ENCODE assay signal across 9 cellular contexts in genomic region chr1:114979278-114979891, GRCh38. TPM values are rescaled to one million over a fixed set of nuclear protein-coding genes. Genes with fewer than 3 reads are reported as not detected.
A peak's percentile ranks its signal among the peaks of the same experiment; 100 is the strongest.
DNase-seq lines count a peak whose midpoint lies in the region; ATAC-seq and TF ChIP-seq lines count a peak whose summit lies in the region.
"Had no signal": no experiment of that assay in that cellular context is flagged by ENCODE, and none has a peak within 500 bp of the region (broad histone marks: within the 10 kb centered on the region; RNA-seq: fewer than 3 reads in every experiment).

No MANE protein-coding gene starts in this region.

- no peak overlapping the region for H3K27ac ChIP-seq in KMS-11
- no peak overlapping the region for H3K27ac ChIP-seq in heart right ventricle
- H3K27ac ChIP-seq: epithelial cell of prostate had no signal

- no peak overlapping the region for H2AFZ ChIP-seq in KMS-11 (ENCODE audit: low read depth)

- 35 to 37% methylated on average over 4 of the region's 4 CpGs for WGBS in heart right ventricle, 2 donors

- intact Hi-C loops in activated naive CD4-positive, alpha-beta T cell treated with anti-CD3 and anti-CD28 coated beads for 36 hours (cut with micrococcal nuclease): loop anchor here (1.0 kb wide), 2 partner anchors 73 to 134 kb away; no protein-coding TSS in a partner anchor
- intact Hi-C loops in heart right ventricle (cut with DNase I): loop anchor here in 9 of 10 donors (1.0 to 10.0 kb wide), 9 partner anchors 73 to 618 kb away; no protein-coding TSS in a partner anchor

- H3K4me1 ChIP-seq in KMS-11 (ENCODE audit: low read depth, poor library complexity, severe bottlenecking) (no peaks in the 10 kb centered on the region), heart right ventricle (no peaks in the 10 kb centered on the region)

- no peak overlapping the region for H3K4me3 Mint-ChIP-seq in activated naive CD4-positive, alpha-beta T cell treated with anti-CD3 and anti-CD28 coated beads for 36 hours

- in situ Hi-C loops in SK-MEL-5 (cut with HindIII; ENCODE audit: low pct_unique_long_range_greater_than_20kb, low sequenced_read_pairs): no loop called here

- H3K27ac Mint-ChIP-seq in activated naive CD4-positive, alpha-beta T cell treated with anti-CD3 and anti-CD28 coated beads for 36 hours: no peak overlapping the region

- ATAC-seq in heart right ventricle (no peak), HG03571 (IDR thresholded peaks at IDR 0.05; ENCODE audit: unreplicated experiment) (no peak)

- H3K4me3 ChIP-seq in KMS-11 (IDR thresholded peaks at IDR 0.05; ENCODE audit: insufficient read depth, low read depth, low read length) (no peak overlapping the region), heart right ventricle (no peak overlapping the region)

- peaks cover 14% of the 10 kb centered on the region for H3K9me3 Mint-ChIP-seq in activated naive CD4-positive, alpha-beta T cell treated with anti-CD3 and anti-CD28 coated beads for 36 hours

- H3K36me3 ChIP-seq in KMS-11 (ENCODE audit: insufficient read depth) (no peaks in the 10 kb centered on the region), heart right ventricle (no peaks in the 10 kb centered on the region)

- TF ChIP-seq CTCF in KMS-11 (conservative IDR thresholded peaks at IDR 0.05; ENCODE audit: low read depth, low read length): peak; percentile 72
- peak; percentile 73 to 89 (median 83) for TF ChIP-seq CTCF in heart right ventricle (IDR thresholded peaks at IDR 0.05)

- H3K79me2 ChIP-seq in KMS-11 (ENCODE audit: insufficient read depth, low read depth): no peaks in the 10 kb centered on the region

- no peaks in the 10 kb centered on the region for H3K27me3 Mint-ChIP-seq in activated naive CD4-positive, alpha-beta T cell treated with anti-CD3 and anti-CD28 coated beads for 36 hours (ENCODE audit: low read depth)

- CTCF ChIA-PET in activated naive CD4-positive, alpha-beta T cell treated with anti-CD3 and anti-CD28 coated beads for 36 hours (lab: Charles Lee): interaction anchor here (1.0 to 2.0 kb wide), 8 partner anchors 9 to 148 kb away, joined by 3 to 36 read pairs (median 4); no protein-coding TSS in a partner anchor

- H3K9me3 ChIP-seq in heart right ventricle: peaks cover 0 to 22% (median 18%) of the 10 kb centered on the region in 11 donors

- H3K4me2 ChIP-seq in KMS-11: no peak overlapping the region

- no peak overlapping the region for H3K9ac ChIP-seq in KMS-11

- DNase-seq in GDM1 (lab: John Stamatoyannopoulos, UW) (peak; percentile 7), SK-MEL-5 (ENCODE audit: low read depth, low spot score) (peak; percentile 64), heart right ventricle (peak in 1 of 2 donors; percentile 58), retina (peak; percentile 54), NCI-H128 (lab: John Stamatoyannopoulos, UW; ENCODE audit: unreplicated experiment) (no peak)
- peak; percentile 85 for DNase-seq in activated naive CD4-positive, alpha-beta T cell treated with anti-CD3 and anti-CD28 coated beads for 36 hours

- peaks cover 4% of the 10 kb centered on the region for H3K36me3 Mint-ChIP-seq in activated naive CD4-positive, alpha-beta T cell treated with anti-CD3 and anti-CD28 coated beads for 36 hours (ENCODE audit: low read depth)

- H3K27me3 ChIP-seq in KMS-11 (ENCODE audit: insufficient read depth, low read depth) (no peaks in the 10 kb centered on the region), heart right ventricle (peaks cover 0 to 32% (median 9%) of the 10 kb centered on the region in 7 donors)

- peaks cover 2% of the 10 kb centered on the region for H3K4me1 Mint-ChIP-seq in activated naive CD4-positive, alpha-beta T cell treated with anti-CD3 and anti-CD28 coated beads for 36 hours (ENCODE audit: low read depth)

- no peaks in the 10 kb centered on the region for H4K20me1 ChIP-seq in KMS-11 (ENCODE audit: insufficient read depth)

RNA-seq across cellular contexts. Expression of gene TSHB, which starts 50.2 kb away (rescaled TPM):
- total RNA-seq in SK-MEL-5 (2014; rRNA removed; shearing (Covaris generic)): not detected in 2 replicates
- not detected in 2 replicates for polyA plus RNA-seq in SK-MEL-5 (2015; cell fraction: cytosol; rRNA removed)
- not detected in 2 replicates for polyA plus RNA-seq in SK-MEL-5 (2015; cell fraction: nucleus; rRNA removed)
- total RNA-seq in activated naive CD4-positive, alpha-beta T cell treated with anti-CD3 and anti-CD28 coated beads for 36 hours: not detected
- total RNA-seq in heart right ventricle: not detected
- not detected for polyA plus RNA-seq in heart right ventricle
